Comparison of ENCODE assay signal across 12 cellular contexts in the genomic region with DNA sequence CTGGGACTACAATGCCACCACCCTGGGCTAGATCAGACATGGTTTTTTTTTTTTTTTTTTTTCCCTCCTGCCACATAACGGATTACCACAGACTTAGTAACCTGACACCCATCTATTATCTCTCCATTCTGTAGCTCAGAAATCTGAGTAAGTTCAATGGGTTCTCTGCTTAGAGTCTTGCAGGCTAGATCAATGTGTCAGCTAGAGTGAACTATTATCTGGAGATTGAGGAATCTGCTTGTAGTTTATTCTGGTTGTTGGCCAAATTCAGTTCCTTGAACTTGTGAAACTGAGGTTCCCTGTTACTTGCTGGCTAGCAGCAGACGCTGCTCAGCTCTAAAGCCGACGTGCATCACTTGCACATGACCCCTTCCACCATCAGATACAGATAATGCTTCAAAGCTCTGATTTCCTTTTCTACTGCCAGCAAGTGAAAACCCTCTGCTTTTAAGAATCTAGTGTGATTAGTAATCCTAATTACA.
DNase-seq lines count a peak whose midpoint lies in the region; ATAC-seq, FAIRE-seq and TF ChIP-seq lines count a peak whose summit lies in the region.
"Had no signal": no experiment of that assay in that cellular context is flagged by ENCODE, and none has a peak within 500 bp of the region (broad histone marks: within the 10 kb centered on the region; RNA-seq: fewer than 3 reads in every experiment).

No MANE protein-coding gene starts in this region.

- peaks cover 0 to 6% (median 0%) of the 10 kb centered on the region in 4 experiments; a peak in 2 of 7 replicates for H3K4me1 ChIP-seq in H1 (replicated peaks in 1 of 4; ENCODE audit: control insufficient read depth in 3 of 4, insufficient read depth in 4 of 4, low read length in 3 of 4)
- H3K4me1 ChIP-seq in trophoblast cell (ENCODE audit: control insufficient read depth in 1 of 2, insufficient read depth in 2 of 2, low read length in 2 of 2): no peaks in the 10 kb centered on the region
- H3K4me1 ChIP-seq: heart right ventricle had no signal

- H3K4me3 ChIP-seq in H1 (ENCODE audit: extremely low read depth in 1 of 4, insufficient read depth in 2 of 4, low read depth in 3 of 4, low read length in 4 of 4): no peak overlapping the region
- no peak overlapping the region for H3K4me3 ChIP-seq in retinal pigment epithelial cell (ENCODE audit: low read length)
- H3K4me3 ChIP-seq in trophoblast cell (ENCODE audit: low read depth, low read length): no peak overlapping the region
- H3K4me3 ChIP-seq: heart right ventricle had no signal

- POLR2A ChIA-PET in H1 (lab: Charles Lee; ENCODE audit: partially characterized antibody): no interaction called here

- FAIRE-seq in H1 (lab: Jason Lieb, UNC): peak; percentile 13

- no peak for TF ChIP-seq EP300 in H1 (IDR thresholded peaks at IDR 0.05; ENCODE audit: borderline replicate concordance in 1 of 2, low read depth in 2 of 2, low read length in 2 of 2)

- no peaks in the 10 kb centered on the region for H3K9me3 ChIP-seq in H1 (ENCODE audit: insufficient read depth in 2 of 2, low read depth in 1 of 2, low read length in 1 of 2)
- H3K9me3 ChIP-seq in trophoblast cell (ENCODE audit: insufficient read depth, low read depth, low read length): no peaks in the 10 kb centered on the region

- DNase-seq in NCI-H1417 (lab: John Stamatoyannopoulos, UW) (peak in 2 of 3 experiments; percentile 7 to 53), NCI-H1417 treated with DMSO at 0.1 percent for 48 hours (lab: John Stamatoyannopoulos, UW) (no peak), NCI-H82 treated with DMSO at 0.1 percent for 48 hours (lab: John Stamatoyannopoulos, UW; ENCODE audit: unreplicated experiment) (peak; percentile 65), H1 (ENCODE audit: low read depth in 1 of 2, low spot score in 2 of 2) (no peak), retinal pigment epithelial cell (ENCODE audit: low read depth) (peak; percentile 84), trophoblast cell (no peak), GM19240 (ENCODE audit: insufficient read length, low spot score) (no peak)
- DNase-seq: cerebellar nuclear complex, GF-D8, heart right ventricle, T-helper 17 cell had no signal

- TF ChIP-seq POLR2A in H1 (IDR thresholded peaks at IDR 0.05; ENCODE audit: control extremely low read depth in 1 of 2, low read depth in 2 of 2, low read length in 2 of 2) (no peak), GM18505 (IDR thresholded peaks at IDR 0.05; ENCODE audit: borderline replicate concordance, extremely low read depth, insufficient read depth, insufficient read length) (no peak)

- H4K8ac ChIP-seq in H1 (ENCODE audit: extremely low read depth, insufficient read depth, low read length) (no peak overlapping the region), trophoblast cell (ENCODE audit: low read depth, low read length) (no peak overlapping the region)

- H3K9ac ChIP-seq in H1 (replicated peaks in 1 of 4; ENCODE audit: extremely low read depth in 1 of 4, low read depth in 3 of 4, low read length in 3 of 4) (no peak overlapping the region), trophoblast cell (ENCODE audit: low read length) (no peak overlapping the region)

- H3K56ac ChIP-seq in H1 (replicated peaks; ENCODE audit: insufficient read length, low read depth, low read length): no peak overlapping the region

- H3K27ac ChIP-seq in H1 (ENCODE audit: low read depth, low read length) (no peak overlapping the region), trophoblast cell (ENCODE audit: low read depth, low read length) (no peak overlapping the region)
- H3K27ac ChIP-seq: heart right ventricle had no signal

- no peak overlapping the region for H2BK20ac ChIP-seq in H1 (ENCODE audit: low read length)

- H3K23ac ChIP-seq in H1 (ENCODE audit: insufficient read length): no peak overlapping the region
- no peak overlapping the region for H3K23ac ChIP-seq in trophoblast cell (ENCODE audit: low read length)

- no peak overlapping the region for H2BK15ac ChIP-seq in H1 (ENCODE audit: low read length)

- H3K27me3 ChIP-seq in H1 (replicated peaks in 1 of 4; ENCODE audit: control insufficient read depth in 3 of 4, extremely low read depth in 1 of 4, insufficient read depth in 3 of 4, low read length in 3 of 4) (no peaks in the 10 kb centered on the region), trophoblast cell (ENCODE audit: insufficient read depth, low read length) (no peaks in the 10 kb centered on the region)
- H3K27me3 ChIP-seq: heart right ventricle had no signal

- no peak overlapping the region for H4K12ac ChIP-seq in trophoblast cell (ENCODE audit: low read depth, low read length)

- no peak overlapping the region for H2BK120ac ChIP-seq in H1 (replicated peaks; ENCODE audit: low read depth, low read length)
- no peak overlapping the region for H2BK120ac ChIP-seq in trophoblast cell (ENCODE audit: insufficient read depth, low read length, poor library complexity)

- no peaks in the 10 kb centered on the region for H3K79me2 ChIP-seq in H1 (ENCODE audit: control insufficient read depth in 1 of 2, insufficient read depth in 2 of 2, low read length in 2 of 2)
- no peaks in the 10 kb centered on the region for H3K79me2 ChIP-seq in trophoblast cell (ENCODE audit: control insufficient read depth, insufficient read depth, low read length, poor library complexity)

- H3K18ac ChIP-seq in H1 (ENCODE audit: extremely low read depth, low read length) (no peak overlapping the region), trophoblast cell (ENCODE audit: low read length) (no peak overlapping the region)

- H4K5ac ChIP-seq in H1 (ENCODE audit: insufficient read length, low read depth, low read length): no peak overlapping the region

- H3K36me3 ChIP-seq in H1 (ENCODE audit: control insufficient read depth in 2 of 4, insufficient read depth in 4 of 4, low read length in 3 of 4) (no peaks in the 10 kb centered on the region), trophoblast cell (ENCODE audit: control insufficient read depth in 1 of 2, insufficient read depth in 2 of 2, low read length in 2 of 2) (no peaks in the 10 kb centered on the region)
- H3K36me3 ChIP-seq: heart right ventricle had no signal

- H2AFZ ChIP-seq in H1 (ENCODE audit: low read length): no peak overlapping the region
- no peak overlapping the region for H2AFZ ChIP-seq in trophoblast cell (ENCODE audit: insufficient read depth, low read length, poor library complexity)

- no peak for ATAC-seq in GM18505 (IDR thresholded peaks at IDR 0.05; ENCODE audit: unreplicated experiment)
- ATAC-seq: heart right ventricle, T-helper 17 cell had no signal

- H2BK5ac ChIP-seq in H1 (ENCODE audit: low read depth, low read length) (no peak overlapping the region), trophoblast cell (ENCODE audit: low read depth, low read length, poor library complexity) (no peak overlapping the region)

- 75% methylated on average over 3 of the region's 4 CpGs; no CpG with 5 or more reads in 1 of the 2 experiments for WGBS in H1 (ENCODE audit: extremely low coverage in 1 of 2, insufficient coverage in 1 of 2, insufficient read length in 1 of 2, insufficient replicate concordance in 2 of 2, low coverage in 1 of 2, low lambda C conversion rate in 2 of 2, missing lambda C conversion rate in 1 of 2), 2 experiments
- no CpG with 5 or more reads among the region's 4 CpGs for WGBS in trophoblast cell (ENCODE audit: extremely low coverage, insufficient coverage, insufficient read length)

- H3K14ac ChIP-seq in H1 (ENCODE audit: insufficient read length) (no peak overlapping the region), trophoblast cell (ENCODE audit: low read length) (no peak overlapping the region)

- H3K4ac ChIP-seq in H1 (replicated peaks; ENCODE audit: insufficient read length, low read depth, low read length) (no peak overlapping the region), trophoblast cell (ENCODE audit: low read depth, low read length) (no peak overlapping the region)

- H2AK5ac ChIP-seq in H1 (ENCODE audit: low read depth, low read length): no peak overlapping the region
- H2AK5ac ChIP-seq in trophoblast cell (ENCODE audit: low read length): no peak overlapping the region

- H2BK12ac ChIP-seq in H1 (ENCODE audit: low read depth, low read length): no peak overlapping the region
- no peak overlapping the region for H2BK12ac ChIP-seq in trophoblast cell (ENCODE audit: low read length)

- no peak for TF ChIP-seq RAD21 in H1 (IDR thresholded peaks at IDR 0.05 in 1 of 2, conservative IDR thresholded peaks at IDR 0.05 in 1 of 2; ENCODE audit: low read depth in 2 of 2, low read length in 2 of 2)

- H3K23me2 ChIP-seq in H1 (ENCODE audit: low read depth, low read length): no peaks in the 10 kb centered on the region

- TF ChIP-seq CTCF in H1 (IDR thresholded peaks at IDR 0.05; ENCODE audit: control extremely low read depth in 1 of 3, insufficient read depth in 1 of 3, low read depth in 1 of 3, low read length in 3 of 3): no peak
- no peak for TF ChIP-seq CTCF in retinal pigment epithelial cell (conservative IDR thresholded peaks at IDR 0.05; ENCODE audit: low read depth, low read length)

- H4K20me1 ChIP-seq in H1 (replicated peaks in 1 of 2; ENCODE audit: control insufficient read depth in 1 of 2, insufficient read depth in 2 of 2, low read length in 2 of 2): no peaks in the 10 kb centered on the region

- no peak overlapping the region; a peak in 1 of 4 replicates for H3K4me2 ChIP-seq in H1 (ENCODE audit: insufficient read depth in 1 of 2, low read depth in 2 of 2, low read length in 2 of 2)
- no peak overlapping the region for H3K4me2 ChIP-seq in trophoblast cell (ENCODE audit: low read length)

- CTCF ChIA-PET in H1 (lab: Charles Lee; ENCODE audit: partially characterized antibody): interaction anchor here (0.6 to 0.7 kb wide), 2 partner anchors 311 to 315 kb away, joined by 3 to 4 read pairs; no protein-coding TSS in a partner anchor

- H4K91ac ChIP-seq in H1 (replicated peaks; ENCODE audit: insufficient read length, low read length) (no peak overlapping the region), trophoblast cell (ENCODE audit: low read depth, low read length) (no peak overlapping the region)

- no peaks in the 10 kb centered on the region for H3K79me1 ChIP-seq in H1 (ENCODE audit: low read depth, low read length)
- H3K79me1 ChIP-seq in trophoblast cell (ENCODE audit: low read length): no peaks in the 10 kb centered on the region

TF ChIP-seq in H1, 55 proteins besides CTCF, POLR2A, EP300 and RAD21:
- TF ChIP-seq HDAC2 (IDR thresholded peaks at IDR 0.05; ENCODE audit: borderline replicate concordance in 1 of 2, low read depth in 2 of 2, low read length in 2 of 2) (no peak), SIX5 (IDR thresholded peaks at IDR 0.05; ENCODE audit: low read depth, low read length) (0 out of 2 replicates have a peak, but pooled peaks have one; percentile 11)

Comparison
In these comparisons a context has a peak if more than half of its experiments do, and no peak if none do; other contexts are left out.
1. DNase-seq: peak in NCI-H1417 (2 of 3), NCI-H82 treated with DMSO at 0.1 percent for 48 hours (single experiment) and retinal pigment epithelial cell (single experiment); none in NCI-H1417 treated with DMSO at 0.1 percent for 48 hours (single experiment), H1 (0 of 2), trophoblast cell (0 of 2) and GM19240 (single experiment).